ENCODE assay signal across 1 cellular context in genomic region chr13:20814224-20814910, GRCh38.
TF ChIP-seq lines count a peak whose summit lies in the region.

No MANE protein-coding gene starts in this region.

TF ChIP-seq in SK-N-SH, 30 proteins besides CTCF, POLR2A, EP300 and RAD21 (continued from another document):
- TF ChIP-seq TAF1 (IDR thresholded peaks at IDR 0.05; ENCODE audit: borderline replicate concordance, low read depth, low read length) = no peak
- peak; percentile 70; the same call in 1 of the 2 replicates for TF ChIP-seq USF1 (IDR thresholded peaks at IDR 0.05; ENCODE audit: borderline replicate concordance, low read depth)
- TF ChIP-seq MEF2A (IDR thresholded peaks at IDR 0.05; ENCODE audit: borderline replicate concordance, low read depth) = peak; percentile 79; the same call in 1 of the 2 replicates
- TF ChIP-seq ZBTB33 (IDR thresholded peaks at IDR 0.05; ENCODE audit: borderline replicate concordance, low read depth) = peak; percentile 18; the same call in 1 of the 2 replicates
- peak; percentile 60 for TF ChIP-seq PBX3 (IDR thresholded peaks at IDR 0.05)
- TF ChIP-seq CHD2 (IDR thresholded peaks at IDR 0.05; ENCODE audit: low read length, partially characterized antibody) = peak; percentile 34
- peak; percentile 52 for TF ChIP-seq GATA2 (CRISPR knock-in tag; IDR thresholded peaks at IDR 0.05)
- no peak for TF ChIP-seq ELF1 (IDR thresholded peaks at IDR 0.05)
- peak; percentile 97 for TF ChIP-seq NFIC (IDR thresholded peaks at IDR 0.05; ENCODE audit: borderline replicate concordance)
- TF ChIP-seq EZH2phosphoT487 (IDR thresholded peaks at IDR 0.05; ENCODE audit: borderline replicate concordance, low read depth) = no peak
- TF ChIP-seq FOXM1 (IDR thresholded peaks at IDR 0.05; ENCODE audit: low read depth) = no peak
- 0 out of 2 replicates have a peak, but pooled peaks have one; percentile 39 for TF ChIP-seq SIN3A (IDR thresholded peaks at IDR 0.05; ENCODE audit: borderline replicate concordance, low read depth, low read length)
- no peak for TF ChIP-seq SMC3 (IDR thresholded peaks at IDR 0.05; ENCODE audit: low read depth, low read length)
